Comparison of ENCODE assay signal across 8 cellular contexts in genomic region chr13:95404141-95404882, GRCh38.
DNase-seq lines count a peak whose midpoint lies in the region; ATAC-seq and TF ChIP-seq lines count a peak whose summit lies in the region.

No MANE protein-coding gene starts in this region.

- DNase-seq in AG09309 (ENCODE audit: low read depth) (peak; percentile 25), NCI-H2227 treated with DMSO at 0.1 percent for 48 hours (lab: John Stamatoyannopoulos, UW) (peak; percentile 62), colonic mucosa (peak; percentile 83), kidney glomerular epithelial cell (lab: John Stamatoyannopoulos, UW) (peak; percentile 58)
- DNase-seq in activated CD4-positive, alpha-beta T cell treated with anti-CD3 and anti-CD28 coated beads for 36 hours = peak; percentile 87
- DNase-seq in stimulated activated CD4-positive, alpha-beta T cell treated with anti-CD3 and anti-CD28 coated beads, Interleukin-15, amount 100 ng/mL, for 48 hours (ENCODE audit: low read depth in 2 of 2) = peak; percentile 59 to 64

- H3K4me1 ChIP-seq in colonic mucosa = no peaks in the 10 kb centered on the region

- H3K9ac ChIP-seq in colonic mucosa (ENCODE audit: low read depth in 2 of 2, low read length in 2 of 2) = no peak overlapping the region

- H3K9me3 ChIP-seq in colonic mucosa = no peaks in the 10 kb centered on the region

- H3K27ac Mint-ChIP-seq in activated CD4-positive, alpha-beta T cell treated with anti-CD3 and anti-CD28 coated beads for 36 hours = peak overlapping the region; percentile 75

- CTCF ChIA-PET in activated CD4-positive, alpha-beta T cell treated with anti-CD3 and anti-CD28 coated beads for 36 hours (lab: Charles Lee) = interaction anchor here (0.6 to 6.7 kb wide), 60 partner anchors 8 to 1324 kb away, joined by 3 to 97 read pairs (median 4); partner anchors contain the start of gene DNAJC3

- no peaks in the 10 kb centered on the region for H3K27me3 ChIP-seq in colonic mucosa

- H3K4me3 Mint-ChIP-seq in activated CD4-positive, alpha-beta T cell treated with anti-CD3 and anti-CD28 coated beads for 36 hours = peak overlapping the region; percentile 76

- POLR2A ChIA-PET in activated CD4-positive, alpha-beta T cell treated with anti-CD3 and anti-CD28 coated beads for 36 hours (lab: Charles Lee) = no interaction called here

- no peaks in the 10 kb centered on the region for H3K9me3 Mint-ChIP-seq in activated CD4-positive, alpha-beta T cell treated with anti-CD3 and anti-CD28 coated beads for 36 hours (ENCODE audit: low read depth)

- ATAC-seq in GM18868 (IDR thresholded peaks at IDR 0.05; ENCODE audit: unreplicated experiment) = peak; percentile 89
- ATAC-seq in HG03108 (IDR thresholded peaks at IDR 0.05; ENCODE audit: unreplicated experiment) = peak; percentile 82
- peak; percentile 93 for ATAC-seq in activated CD4-positive, alpha-beta T cell treated with anti-CD3 and anti-CD28 coated beads for 36 hours

- H3K4me3 ChIP-seq in AG09309 (ENCODE audit: control insufficient read depth, low read depth, low read length) (peak overlapping the region; percentile 43), colonic mucosa (peak overlapping the region; percentile 20)

- peaks cover 8% of the 10 kb centered on the region for H3K4me1 Mint-ChIP-seq in activated CD4-positive, alpha-beta T cell treated with anti-CD3 and anti-CD28 coated beads for 36 hours

- peaks cover 5% of the 10 kb centered on the region for H3K27me3 Mint-ChIP-seq in activated CD4-positive, alpha-beta T cell treated with anti-CD3 and anti-CD28 coated beads for 36 hours

- H3K36me3 ChIP-seq in colonic mucosa = no peaks in the 10 kb centered on the region

- H3K36me3 Mint-ChIP-seq in activated CD4-positive, alpha-beta T cell treated with anti-CD3 and anti-CD28 coated beads for 36 hours (ENCODE audit: low read depth) = no peaks in the 10 kb centered on the region

- peak; percentile 92 for TF ChIP-seq CTCF in AG09309 (IDR thresholded peaks at IDR 0.05; ENCODE audit: control insufficient read depth, insufficient read depth, low read depth, low read length, missing control alignments)
- peak; percentile 87 for TF ChIP-seq CTCF in colonic mucosa (IDR thresholded peaks at IDR 0.05)

- no peak overlapping the region for H3K27ac ChIP-seq in colonic mucosa

- intact Hi-C loops in activated CD4-positive, alpha-beta T cell treated with anti-CD3 and anti-CD28 coated beads for 36 hours (cut with DNase I, micrococcal nuclease) = loop anchor here (1.0 to 10.0 kb wide), 8 partner anchors 73 to 970 kb away; partner anchors contain the start of gene ABCC4 (in 1 of the 2)
- intact Hi-C loops in colonic mucosa (cut with DNase I) = loop anchor here (2.0 to 10.0 kb wide), 2 partner anchors 214 to 730 kb away; no protein-coding TSS in a partner anchor

Comparison
In these comparisons a context has a peak if more than half of its experiments do, and no peak if none do; other contexts are left out.
1. DNase-seq: peak in every context shown above with its lines; median percentile 87 in activated CD4-positive, alpha-beta T cell treated with anti-CD3 and anti-CD28 coated beads for 36 hours; 83 in colonic mucosa; 62 in NCI-H2227 treated with DMSO at 0.1 percent for 48 hours; 62 in stimulated activated CD4-positive, alpha-beta T cell treated with anti-CD3 and anti-CD28 coated beads, Interleukin-15, amount 100 ng/mL, for 48 hours; 58 in kidney glomerular epithelial cell; 25 in AG09309.